ENCODE assay signal across 8 cellular contexts in the genomic region with DNA sequence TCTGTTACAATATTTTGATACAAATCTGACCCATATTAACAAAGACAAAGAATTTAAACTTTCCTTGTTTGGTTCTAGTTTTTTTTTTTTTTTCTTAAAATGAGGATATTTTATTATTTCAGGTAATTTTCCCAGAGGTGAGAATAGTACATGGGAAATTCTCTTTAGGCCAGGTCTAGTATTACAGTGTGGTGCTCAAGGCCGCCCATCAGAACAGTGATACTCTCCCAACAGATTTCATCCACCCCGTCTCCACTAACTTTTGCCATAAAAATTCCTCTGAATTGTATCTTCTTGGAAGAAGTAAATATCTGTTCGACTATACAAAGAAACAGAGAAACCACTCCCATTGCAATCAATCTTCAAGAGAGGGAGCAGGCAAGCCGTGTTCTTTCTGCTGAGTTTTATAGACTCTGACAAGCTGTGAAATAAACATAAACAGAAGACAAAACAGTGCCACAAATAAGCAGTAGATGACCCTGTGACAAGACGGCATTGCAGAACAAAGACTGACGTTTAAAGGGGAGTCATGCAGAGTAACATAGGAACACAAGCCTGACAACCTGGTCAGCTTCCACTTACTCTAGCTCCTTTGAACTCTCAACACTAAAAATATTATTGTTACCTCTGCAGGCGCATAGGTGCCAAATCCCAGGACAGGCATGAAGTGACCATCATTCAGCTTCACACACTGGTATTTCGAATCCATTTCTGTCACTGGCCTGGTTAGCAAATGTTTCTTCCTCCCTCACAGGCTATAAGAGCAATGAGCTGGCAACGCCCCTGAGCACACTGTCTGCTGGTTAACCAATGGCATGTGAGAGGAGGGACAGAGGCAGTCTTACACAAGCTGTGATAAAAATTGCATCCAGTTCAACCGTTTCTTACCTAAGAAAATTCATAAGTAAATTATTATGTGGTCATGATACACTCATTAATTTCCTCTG. TPM values are rescaled to one million over a fixed set of nuclear protein-coding genes. Genes with fewer than 3 reads are reported as not detected.
DNase-seq lines count a peak whose midpoint lies in the region; ATAC-seq, FAIRE-seq and TF ChIP-seq lines count a peak whose summit lies in the region.
"Not testable (repeated sequence)": the region's sequence is repeated elsewhere in the genome, so short reads cannot be mapped to it uniquely, and the experiment has no call there.

A gene (minus strand): TSS at position 731 of the 947 bp plus-strand sequence. CDS start 22 bp downstream, at position 709.

- not testable (repeated sequence) for TF ChIP-seq CTCF in K562 (IDR thresholded peaks at IDR 0.05 in 2 of 3, conservative IDR thresholded peaks at IDR 0.05 in 1 of 3; ENCODE audit: insufficient read depth in 2 of 3, low read depth in 1 of 3, low read length in 3 of 3); tibial nerve (IDR thresholded peaks at IDR 0.05)

- H3K4me2 ChIP-seq in K562 (ENCODE audit: insufficient read depth, low read length) = peak within 1 kb of the TSS; percentile 76

- not testable (repeated sequence) for H3K36me3 ChIP-seq in K562 (ENCODE audit: control insufficient read depth, insufficient read depth, low read length); tibial nerve

- peak within 1 kb of the TSS in 1 of 2 experiments; percentile 50; a peak in 3 of 4 replicates for H3K9ac ChIP-seq in K562 (ENCODE audit: insufficient read depth in 1 of 2, low read depth in 2 of 2, low read length in 2 of 2)

- DNase-seq in EH (ENCODE audit: low read depth) (peak; percentile 9), NCI-H748 treated with DMSO at 0.1 percent for 48 hours (lab: John Stamatoyannopoulos, UW) (peak; percentile 33), K562 (ENCODE audit: extremely low read depth in 1 of 4, low spot score in 3 of 4) (peak in 1 of 4 experiments; percentile 36), lung microvascular endothelial cell (ENCODE audit: low read depth in 2 of 2) (peak in 1 of 2 donors; percentile 64)
- not testable (repeated sequence) for DNase-seq in left cardiac atrium; posterior vena cava (ENCODE audit: low spot score); tibial nerve (ENCODE audit: low spot score in 2 of 2)

- not testable (repeated sequence) for H4K20me1 ChIP-seq in K562 (replicated peaks; ENCODE audit: control insufficient read depth, insufficient read depth, low read length)

- intact Hi-C loops in K562 (cut with micrococcal nuclease); left cardiac atrium (cut with DNase I); posterior vena cava (cut with DNase I): not testable (repeated sequence)

- not testable (repeated sequence) for H3K27me3 ChIP-seq in K562 (ENCODE audit: control insufficient read depth in 2 of 2, insufficient read depth in 2 of 2, low read length in 2 of 2); tibial nerve

- ATAC-seq in K562 (peak; percentile 99), esophagus mucosa (peak; percentile 96), left cardiac atrium (peak; percentile 95 to 99)

- in situ Hi-C loops in K562 (cut with MboI) = not testable (repeated sequence)

- H3K9me1 ChIP-seq in K562 (ENCODE audit: control insufficient read depth, insufficient read depth, low read length) = not testable (repeated sequence)

- CTCF ChIA-PET in K562 (lab: Yijun Ruan, JAX; ENCODE audit: low intra/inter-chr PET ratio) = not testable (repeated sequence)

- peak; percentile 100 for FAIRE-seq in K562 (lab: Jason Lieb, UNC)

- H3K9me3 ChIP-seq in K562 (replicated peaks; ENCODE audit: control insufficient read depth, insufficient read depth, low read depth, low read length); tibial nerve: not testable (repeated sequence)

- TF ChIP-seq EP300 in K562 (IDR thresholded peaks at IDR 0.05; ENCODE audit: low read length) = not testable (repeated sequence)
- peak in 1 of 2 donors; percentile 49 for TF ChIP-seq EP300 in tibial nerve (IDR thresholded peaks at IDR 0.05)

- peak; percentile 56; the same call in 1 of the 2 replicates for TF ChIP-seq POLR2A in K562 (conservative IDR thresholded peaks at IDR 0.05)
- peak in 1 of 2 donors; percentile 31 for TF ChIP-seq POLR2A in tibial nerve (IDR thresholded peaks at IDR 0.05)

- peak within 1 kb of the TSS; percentile 16 for H3K4me3 ChIP-seq in K562
- peak within 1 kb of the TSS in 1 of 4 donors; percentile 46 for H3K4me3 ChIP-seq in tibial nerve

- H3K27ac ChIP-seq in K562 (ENCODE audit: extremely low read depth, low read depth, low read length) = not testable (repeated sequence)
- peak within 1 kb of the TSS in 1 of 4 donors; percentile 47 for H3K27ac ChIP-seq in tibial nerve

- 0% methylated on average over 4 of the region's 10 CpGs for WGBS in K562 (ENCODE audit: insufficient coverage, low coverage, missing lambda C conversion rate)
- 30 to 31% methylated on average over 9 to 10 of the region's 10 CpGs for WGBS in tibial nerve, 2 donors

- BruUV-seq in K562 (replicated peaks; lab: Mats Ljungman, UMichigan) = TSS peak; percentile 94

- POLR2A ChIA-PET in K562 (lab: Yijun Ruan, JAX) = interaction anchor here (0.6 to 0.7 kb wide), 3 partner anchors 54 to 841 kb away, joined by 3 to 4 read pairs (median 3); no protein-coding TSS in a partner anchor

- not testable (repeated sequence) for H3K79me2 ChIP-seq in K562 (ENCODE audit: control insufficient read depth, insufficient read depth, low read length)

- H2AFZ ChIP-seq in K562 (ENCODE audit: low read depth, low read length) = peak within 1 kb of the TSS; percentile 69

- not testable (repeated sequence) for TF ChIP-seq RAD21 in K562 (CRISPR knock-in tag; conservative IDR thresholded peaks at IDR 0.05 in 1 of 2, IDR thresholded peaks at IDR 0.05 in 1 of 2)

- H3K4me1 ChIP-seq in K562 (replicated peaks in 1 of 2; ENCODE audit: control insufficient read depth in 2 of 2, insufficient read depth in 2 of 2, low read length in 2 of 2); tibial nerve: not testable (repeated sequence)

TF ChIP-seq in K562, 482 proteins besides CTCF, POLR2A, EP300 and RAD21:
- TF ChIP-seq SUPT5H (IDR thresholded peaks at IDR 0.05) = 0 out of 2 replicates have a peak, but pooled peaks have one; percentile 28
- TF ChIP-seq POLR2B (IDR thresholded peaks at IDR 0.05; ENCODE audit: low read depth, partially characterized antibody) = peak; percentile 50
- 0 out of 4 replicates have a peak, but pooled peaks of 1 of the 2 experiments have one; percentile 24 for TF ChIP-seq NRF1 (conservative IDR thresholded peaks at IDR 0.05 in 1 of 2, IDR thresholded peaks at IDR 0.05 in 1 of 2)
- TF ChIP-seq, protein P1, sequence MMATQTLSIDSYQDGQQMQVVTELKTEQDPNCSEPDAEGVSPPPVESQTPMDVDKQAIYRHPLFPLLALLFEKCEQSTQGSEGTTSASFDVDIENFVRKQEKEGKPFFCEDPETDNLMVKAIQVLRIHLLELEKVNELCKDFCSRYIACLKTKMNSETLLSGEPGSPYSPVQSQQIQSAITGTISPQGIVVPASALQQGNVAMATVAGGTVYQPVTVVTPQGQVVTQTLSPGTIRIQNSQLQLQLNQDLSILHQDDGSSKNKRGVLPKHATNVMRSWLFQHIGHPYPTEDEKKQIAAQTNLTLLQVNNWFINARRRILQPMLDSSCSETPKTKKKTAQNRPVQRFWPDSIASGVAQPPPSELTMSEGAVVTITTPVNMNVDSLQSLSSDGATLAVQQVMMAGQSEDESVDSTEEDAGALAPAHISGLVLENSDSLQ (IDR thresholded peaks at IDR 0.05) = peak; percentile 38; the same call in 1 of the 2 replicates
- peak; percentile 12 for TF ChIP-seq NFYB (IDR thresholded peaks at IDR 0.05; ENCODE audit: extremely low read depth, insufficient read length)

RNA-seq across cellular contexts. Expression of the gene that starts here (rescaled TPM):
- 9.6 and 17.1 TPM in 2 replicates for total RNA-seq in K562 (2011; cell fraction: chromatin; rRNA removed; ENCODE audit: low replicate concordance)
- 5.5 and 5.8 TPM in 2 replicates for total RNA-seq in K562 (2011; cell fraction: nucleolus; rRNA removed)
- 7.6 and 12.6 TPM in 2 replicates for total RNA-seq in K562 (2011; cell fraction: nucleoplasm; rRNA removed)
- total RNA-seq in K562 (2014; rRNA removed) (13.8 and 15.1 TPM in 2 replicates), K562 (2014; rRNA removed; fragmentation: Illumina TruSeq; extraction: Trizol) (28.2 and 30.5 TPM in 2 replicates), K562 (2015; rRNA removed; fragmentation: Illumina TruSeq; extraction: Trizol) (20.4 and 20.8 TPM in 2 replicates), K562 (2021) (29.4 and 31.3 TPM in 2 replicates), esophagus mucosa (115 TPM), left cardiac atrium (100 to 1,000 TPM; 138 to 170 TPM), lung microvascular endothelial cell (11.1 and 15.3 TPM in 2 replicates), posterior vena cava (10 to 100 TPM; 27.1 to 42.7 TPM), tibial nerve (10 to 100 TPM; 24.7 to 52.2 (median 39.6) TPM)
- polyA plus RNA-seq in K562 (2011; rRNA removed) (27.8 and 74.0 TPM in 2 replicates), K562 (2014; fragmentation: Illumina TruSeq; extraction: Trizol) (29.9 and 30.5 TPM in 2 replicates), K562 (2014; fragmentation: Nextera tagmentation; extraction: Ambion mirVana) (10 to 100 TPM; 49.2 to 59.2 TPM), K562 (2014; rRNA removed) (29.0 and 35.4 TPM in 2 replicates)
- 15.3 and 30.7 TPM in 2 replicates for polyA plus RNA-seq in K562 (2011; cell fraction: cytosol; rRNA removed)
- polyA plus RNA-seq in K562 (2011; cell fraction: nucleus; rRNA removed) = 16.8 and 23.7 TPM in 2 replicates
- 27.7 and 32.2 TPM in 2 replicates for polyA plus RNA-seq in K562 (2012)
- 15.3 and 36.2 TPM in 2 replicates for polyA minus RNA-seq in K562 (2011; rRNA and poly(A)+ RNA removed)
- 5.4 and 16.5 TPM in 2 replicates for polyA minus RNA-seq in K562 (2011; cell fraction: cytosol; rRNA and poly(A)+ RNA removed)
- polyA minus RNA-seq in K562 (2011; cell fraction: nucleus; rRNA and poly(A)+ RNA removed) = 5.4 and 5.9 TPM in 2 replicates
